Comparison of ENCODE assay signal across 21 cellular contexts in genomic region chr3:10667269-10667668, GRCh38.
"Had no signal": no experiment of that assay in that cellular context is flagged by ENCODE, and none has a peak within 500 bp of the region (broad histone marks: within the 10 kb centered on the region; RNA-seq: fewer than 3 reads in every experiment).

No MANE protein-coding gene starts in this region.

- H3K36me3 ChIP-seq: gastrocnemius medialis, left ventricle myocardium inferior, right lobe of liver, thyroid gland, upper lobe of right lung had no signal

- DNase-seq: activated B cell treated with CpG ODN at 0.5 μM for 24 hours; activated CD4-positive, alpha-beta T cell treated with anti-CD3 and anti-CD28 coated beads for 4 hours; activated CD8-positive, alpha-beta memory T cell treated with anti-CD3 and anti-CD28 coated beads, Interleukin-2, amount 10 ng/mL, durations not matched to agents 7 days and 5 days; activated gamma-delta T cell treated with Interleukin-2 at 50 U/mL for 16 hours; activated T-cell treated with anti-CD3 and anti-CD28 coated beads for 4 hours; amniotic stem cell; effector CD8-positive, alpha-beta T cell; gastrocnemius medialis; kidney glomerular epithelial cell; right lobe of liver; stimulated activated naive CD4-positive, alpha-beta T cell; T-helper 17 cell; upper lobe of right lung had no signal

- H3K4me1 ChIP-seq: gastrocnemius medialis, thyroid gland, upper lobe of right lung had no signal

- H3K27ac Mint-ChIP-seq: activated B cell treated with CpG ODN at 0.5 μM for 24 hours; activated CD4-positive, alpha-beta memory T cell treated with anti-CD3 and anti-CD28 coated beads for 36 hours; activated CD8-positive, alpha-beta memory T cell treated with anti-CD3 and anti-CD28 coated beads, Interleukin-2, amount 10 ng/mL, durations not matched to agents 7 days and 5 days; activated naive CD8-positive, alpha-beta T cell; dendritic cell treated with granulocyte-macrophage colony-stimulating factor and Interleukin-4, amounts not matched to agents 40 ng/mL and 50 ng/mL, for 4 days; nephron; T-helper 17 cell had no signal

- H3K27ac ChIP-seq: gastrocnemius medialis, left ventricle myocardium inferior, right lobe of liver, skin epidermis, thyroid gland, upper lobe of right lung had no signal

- H3K9me3 Mint-ChIP-seq: activated B cell treated with CpG ODN at 0.5 μM for 24 hours; activated CD4-positive, alpha-beta memory T cell treated with anti-CD3 and anti-CD28 coated beads for 36 hours; dendritic cell treated with granulocyte-macrophage colony-stimulating factor and Interleukin-4, amounts not matched to agents 40 ng/mL and 50 ng/mL, for 4 days; nephron had no signal

- H3K4me3 Mint-ChIP-seq: activated B cell treated with CpG ODN at 0.5 μM for 24 hours; activated CD4-positive, alpha-beta memory T cell treated with anti-CD3 and anti-CD28 coated beads for 36 hours; activated CD8-positive, alpha-beta memory T cell treated with anti-CD3 and anti-CD28 coated beads, Interleukin-2, amount 10 ng/mL, durations not matched to agents 7 days and 5 days; activated naive CD8-positive, alpha-beta T cell; dendritic cell treated with granulocyte-macrophage colony-stimulating factor and Interleukin-4, amounts not matched to agents 40 ng/mL and 50 ng/mL, for 4 days; nephron; T-helper 17 cell had no signal

- H3K4me1 Mint-ChIP-seq: activated B cell treated with CpG ODN at 0.5 μM for 24 hours had no signal

- H3K4me3 ChIP-seq: gastrocnemius medialis, left ventricle myocardium inferior, right lobe of liver, skin epidermis, thyroid gland, upper lobe of right lung had no signal

- ATAC-seq: esophagus mucosa, gastrocnemius medialis, T-helper 17 cell had no signal

- H3K27me3 ChIP-seq: right lobe of liver, thyroid gland had no signal

- H3K36me3 Mint-ChIP-seq: activated CD4-positive, alpha-beta memory T cell treated with anti-CD3 and anti-CD28 coated beads for 36 hours; activated CD8-positive, alpha-beta memory T cell treated with anti-CD3 and anti-CD28 coated beads, Interleukin-2, amount 10 ng/mL, durations not matched to agents 7 days and 5 days; activated naive CD8-positive, alpha-beta T cell had no signal

- H3K9me3 ChIP-seq: gastrocnemius medialis, left ventricle myocardium inferior, right lobe of liver, thyroid gland, upper lobe of right lung had no signal
